ENCODE assay signal across 9 cellular contexts in the genomic region with DNA sequence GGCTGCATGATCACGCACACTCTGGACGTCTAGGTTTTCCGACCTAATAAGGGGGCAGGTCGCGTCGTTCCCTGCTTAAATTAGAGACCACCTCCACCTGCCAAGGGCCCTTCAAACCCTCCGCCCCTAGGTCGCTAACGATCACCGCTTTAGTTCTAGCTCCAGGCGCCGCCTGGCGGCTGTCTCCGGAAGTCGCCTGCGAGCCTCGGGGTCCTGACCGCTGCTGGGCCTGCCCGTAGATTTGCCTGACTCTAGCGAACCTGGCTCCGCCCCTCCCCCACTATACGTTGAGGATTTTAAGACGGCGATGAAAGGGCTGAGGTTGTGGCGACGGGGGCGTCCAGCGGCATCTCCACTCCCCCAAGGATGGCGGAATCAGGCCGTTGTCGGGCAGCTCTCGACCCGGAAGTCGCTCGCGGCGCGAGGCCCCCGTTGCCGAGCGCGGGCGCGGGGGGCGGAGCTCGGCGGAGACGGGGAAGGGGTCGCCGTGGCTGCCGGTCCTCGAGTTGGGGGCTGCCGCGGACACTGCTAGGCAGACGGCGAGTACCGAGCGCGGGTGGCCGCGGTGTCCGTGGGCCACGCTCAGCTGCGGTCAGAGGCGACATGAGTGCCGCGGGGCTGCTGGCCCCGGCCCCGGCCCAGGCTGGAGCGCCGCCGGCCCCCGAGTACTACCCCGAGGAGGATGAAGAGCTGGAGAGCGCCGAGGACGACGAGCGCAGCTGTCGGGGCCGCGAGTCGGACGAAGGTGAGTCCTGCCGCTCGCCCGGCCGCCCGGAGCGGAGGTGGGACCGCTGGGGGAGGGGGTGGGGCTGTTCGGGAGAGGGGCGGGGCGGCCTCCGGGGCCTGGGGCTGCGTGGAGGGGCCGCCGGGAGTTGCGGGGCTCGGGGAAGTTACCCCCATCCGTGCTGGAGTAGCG. TPM values are rescaled to one million over a fixed set of nuclear protein-coding genes. Genes with fewer than 3 reads are reported as not detected.
A peak's percentile ranks its signal among the peaks of the same experiment; 100 is the strongest.
DNase-seq lines count a peak whose midpoint lies in the region; ATAC-seq, FAIRE-seq and TF ChIP-seq lines count a peak whose summit lies in the region.
"Had no signal": no experiment of that assay in that cellular context is flagged by ENCODE, and none has a peak within 500 bp of the region (broad histone marks: within the 10 kb centered on the region; RNA-seq: fewer than 3 reads in every experiment).

A gene with protein sequence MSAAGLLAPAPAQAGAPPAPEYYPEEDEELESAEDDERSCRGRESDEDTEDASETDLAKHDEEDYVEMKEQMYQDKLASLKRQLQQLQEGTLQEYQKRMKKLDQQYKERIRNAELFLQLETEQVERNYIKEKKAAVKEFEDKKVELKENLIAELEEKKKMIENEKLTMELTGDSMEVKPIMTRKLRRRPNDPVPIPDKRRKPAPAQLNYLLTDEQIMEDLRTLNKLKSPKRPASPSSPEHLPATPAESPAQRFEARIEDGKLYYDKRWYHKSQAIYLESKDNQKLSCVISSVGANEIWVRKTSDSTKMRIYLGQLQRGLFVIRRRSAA (plus strand): TSS at position 467 of the 916 bp plus-strand sequence. CDS start 137 bp downstream, at position 604.

- peak within 1 kb of the TSS; percentile 92 for H3K27ac ChIP-seq in SK-N-MC

- ATAC-seq in GM21360 (IDR thresholded peaks at IDR 0.05; ENCODE audit: unreplicated experiment) = peak; percentile 28

- peaks cover 6% of the 10 kb centered on the region for H3K27me3 ChIP-seq in neuron (ENCODE audit: insufficient read depth, low read length)

- H3K36me3 Mint-ChIP-seq in CD14-positive monocyte = peaks cover 17 to 21% of the 10 kb centered on the region in 2 donors
- H3K36me3 Mint-ChIP-seq in activated naive CD4-positive, alpha-beta T cell treated with anti-CD3 and anti-CD28 coated beads, Interleukin-2, amount 10 ng/mL, durations not matched to agents 7 days and 5 days = peaks cover 12% of the 10 kb centered on the region

- H3K4me1 Mint-ChIP-seq in CD14-positive monocyte = peaks cover 27% of the 10 kb centered on the region
- H3K4me1 Mint-ChIP-seq in activated naive CD4-positive, alpha-beta T cell treated with anti-CD3 and anti-CD28 coated beads, Interleukin-2, amount 10 ng/mL, durations not matched to agents 7 days and 5 days = peaks cover 50% of the 10 kb centered on the region

- H3K27ac Mint-ChIP-seq in CD14-positive monocyte = peak within 1 kb of the TSS; percentile 95 to 99 (median 98)
- H3K27ac Mint-ChIP-seq in activated naive CD4-positive, alpha-beta T cell treated with anti-CD3 and anti-CD28 coated beads, Interleukin-2, amount 10 ng/mL, durations not matched to agents 7 days and 5 days = peak within 1 kb of the TSS; percentile 98

- H3K9ac ChIP-seq in SK-N-MC (ENCODE audit: insufficient read length) = peak within 1 kb of the TSS; percentile 87

- no peaks in the 10 kb centered on the region for H3K9me3 Mint-ChIP-seq in CD14-positive monocyte
- no peaks in the 10 kb centered on the region for H3K9me3 Mint-ChIP-seq in activated naive CD4-positive, alpha-beta T cell treated with anti-CD3 and anti-CD28 coated beads, Interleukin-2, amount 10 ng/mL, durations not matched to agents 7 days and 5 days

- intact Hi-C loops in CD14-positive monocyte (cut with micrococcal nuclease) = loop anchor here (10.0 kb wide), 4 partner anchors 192 to 322 kb away; a partner anchor contains a TSS

- TF ChIP-seq CTCF in CD14-positive monocyte (IDR thresholded peaks at IDR 0.05) = peak; percentile 98

- peak within 1 kb of the TSS; percentile 60 for H2AFZ ChIP-seq in neuron (ENCODE audit: low read depth, low read length)

- H3K9me3 ChIP-seq in SK-N-MC (ENCODE audit: low read depth, low read length) (no peaks in the 10 kb centered on the region), neuron (ENCODE audit: low read length) (no peaks in the 10 kb centered on the region)

- H3K27me3 Mint-ChIP-seq in CD14-positive monocyte (ENCODE audit: low read depth in 3 of 3) = no peaks in the 10 kb centered on the region
- peaks cover 14% of the 10 kb centered on the region for H3K27me3 Mint-ChIP-seq in activated naive CD4-positive, alpha-beta T cell treated with anti-CD3 and anti-CD28 coated beads, Interleukin-2, amount 10 ng/mL, durations not matched to agents 7 days and 5 days

- H3K36me3 ChIP-seq in SK-N-MC (ENCODE audit: insufficient read depth, low read length) (peaks cover 17% of the 10 kb centered on the region; the same call in 1 of the 2 replicates), neuron (ENCODE audit: insufficient read depth, low read length) (peaks cover 20% of the 10 kb centered on the region)

- H3K4me3 ChIP-seq in SK-N-MC (peak within 1 kb of the TSS; percentile 77), neuron (ENCODE audit: low read length) (peak within 1 kb of the TSS; percentile 96)

- peak within 1 kb of the TSS; percentile 88 to 92 for H3K4me3 Mint-ChIP-seq in CD14-positive monocyte
- H3K4me3 Mint-ChIP-seq in activated naive CD4-positive, alpha-beta T cell treated with anti-CD3 and anti-CD28 coated beads, Interleukin-2, amount 10 ng/mL, durations not matched to agents 7 days and 5 days = peak within 1 kb of the TSS; percentile 96

- peaks cover 42% of the 10 kb centered on the region for H3K4me1 ChIP-seq in neuron (ENCODE audit: insufficient read depth, low read length)

- no peak for FAIRE-seq in frontal cortex (lab: Jason Lieb, UNC)
- FAIRE-seq: islet of Langerhans had no signal

- peak; percentile 88 for DNase-seq in CD14-positive monocyte (ENCODE audit: low spot score)
- DNase-seq in MV-4-11 (lab: John Stamatoyannopoulos, UW) = peak; percentile 62
- DNase-seq in SK-N-MC (ENCODE audit: low read depth, low spot score) = no peak
- peak; percentile 95 for DNase-seq in activated naive CD4-positive, alpha-beta T cell treated with anti-CD3 and anti-CD28 coated beads, Interleukin-2, amount 10 ng/mL, durations not matched to agents 7 days and 5 days
- DNase-seq in frontal cortex (ENCODE audit: low spot score in 2 of 2) = peak; percentile 84 to 93
- peak; percentile 43 for DNase-seq in stromal cell of bone marrow (ENCODE audit: low read depth)

- CTCF ChIA-PET in activated naive CD4-positive, alpha-beta T cell treated with anti-CD3 and anti-CD28 coated beads, Interleukin-2, amount 10 ng/mL, durations not matched to agents 7 days and 5 days (lab: Charles Lee) = interaction anchor here (0.5 to 4.1 kb wide), 25 partner anchors 12 to 501 kb away, joined by 3 to 75 read pairs (median 6); a partner anchor contains a TSS

RNA-seq across cellular contexts. Expression of the gene that starts here (rescaled TPM):
- polyA plus RNA-seq in CD14-positive monocyte = 1 to 10 TPM; 8.2 to 9.1 TPM
- 63.6 TPM for total RNA-seq in frontal cortex
